22 cellular contexts compared by ENCODE assay signal in genomic region chr22:36107436-36107835, GRCh38.
"Had no signal": no experiment of that assay in that cellular context is flagged by ENCODE, and none has a peak within 500 bp of the region (broad histone marks: within the 10 kb centered on the region; RNA-seq: fewer than 3 reads in every experiment).

No MANE protein-coding gene starts in this region.

- H3K4me1 ChIP-seq: right atrium auricular region, suprapubic skin had no signal

- H3K4me3 ChIP-seq: esophagus muscularis mucosa, gastroesophageal sphincter, right atrium auricular region, suprapubic skin, thyroid gland, uterus had no signal

- H3K27ac ChIP-seq: epithelial cell of prostate, esophagus muscularis mucosa, gastroesophageal sphincter, right atrium auricular region, suprapubic skin, thyroid gland, uterus had no signal

- ATAC-seq: effector memory CD8-positive, alpha-beta T cell; gastroesophageal sphincter; left colon; left ventricle myocardium superior; stimulated activated effector memory CD8-positive, alpha-beta T cell treated with anti-CD3 and anti-CD28 coated beads, Interleukin-12 subunit alpha, Interleukin-12 subunit beta, amount 100 ng/mL, for 72 hours; stimulated activated naive CD8-positive, alpha-beta T cell treated with anti-CD3 and anti-CD28 coated beads, Interleukin-15, Interleukin-2, amounts not matched to agents 100 U/mL and 50 U/mL, for 24 hours had no signal

- DNase-seq: cortex of kidney; effector memory CD8-positive, alpha-beta T cell; foreskin fibroblast; glutamatergic neuron; immature natural killer cell; left colon; left ventricle myocardium superior; mesendoderm; naive B cell; nephron progenitor cell; small intestine; stimulated activated CD4-positive, alpha-beta T cell treated with anti-CD3 and anti-CD28 coated beads, Interleukin-12 subunit alpha, Interleukin-12 subunit beta, amount 100 ng/mL, for 4 hours; stimulated activated CD8-positive, alpha-beta memory T cell treated with anti-CD3 and anti-CD28 coated beads, Interleukin-4, amount 100 ng/mL, for 48 hours; stimulated activated naive CD8-positive, alpha-beta T cell treated with anti-CD3 and anti-CD28 coated beads, Interleukin-15, Interleukin-2, amounts not matched to agents 100 U/mL and 50 U/mL, for 24 hours; thyroid gland; uterus had no signal

- H3K27me3 ChIP-seq: gastroesophageal sphincter, right atrium auricular region, suprapubic skin, thyroid gland, uterus had no signal

- H3K36me3 ChIP-seq: esophagus muscularis mucosa, gastroesophageal sphincter, right atrium auricular region, suprapubic skin, thyroid gland, uterus had no signal

- H3K9me3 ChIP-seq: esophagus muscularis mucosa, gastroesophageal sphincter, right atrium auricular region, suprapubic skin, thyroid gland, uterus had no signal
